13 cellular contexts compared by ENCODE assay signal in the genomic region with DNA sequence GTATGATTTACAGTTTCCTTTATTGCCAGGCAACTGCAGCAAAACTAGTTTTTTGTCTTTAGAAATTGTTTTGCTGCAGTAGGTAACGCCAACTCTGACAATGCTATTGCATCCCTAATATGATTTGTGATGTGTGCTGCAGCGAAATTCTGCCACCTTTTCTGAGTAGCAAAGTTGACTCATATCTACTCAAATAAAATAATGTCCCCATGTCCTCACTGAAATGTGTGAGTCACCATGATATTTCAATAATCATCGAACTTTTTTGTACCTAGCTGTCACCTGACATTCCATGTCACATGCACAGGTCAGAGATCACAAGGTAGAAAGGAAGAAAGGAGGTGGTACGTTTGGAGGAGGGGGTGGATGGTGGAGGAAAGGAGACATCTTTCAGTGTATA.
DNase-seq lines count a peak whose midpoint lies in the region; ATAC-seq and FAIRE-seq lines count a peak whose summit lies in the region.
"Had no signal": no experiment of that assay in that cellular context is flagged by ENCODE, and none has a peak within 500 bp of the region (broad histone marks: within the 10 kb centered on the region; RNA-seq: fewer than 3 reads in every experiment).

No MANE protein-coding gene starts in this region.

- H3K9me3 Mint-ChIP-seq in memory B cell = no peaks in the 10 kb centered on the region
- peaks cover 3 to 7% of the 10 kb centered on the region in 2 donors for H3K9me3 Mint-ChIP-seq in effector memory CD8-positive, alpha-beta T cell

- ATAC-seq in memory B cell (ENCODE audit: low read depth) = no peak
- no peak for ATAC-seq in GM21528 (IDR thresholded peaks at IDR 0.05; ENCODE audit: low FRiP score, unreplicated experiment)
- no peak for ATAC-seq in effector memory CD8-positive, alpha-beta T cell (replicated peaks)

- DNase-seq in RCC 7860 (ENCODE audit: low spot score) (peak; percentile 9), caudate nucleus (lab: John Stamatoyannopoulos, UW) (peak in 15 of 61 donors; percentile 1 to 71 (median 22)), memory B cell (ENCODE audit: low spot score in 2 of 2) (no peak), NCI-H226 (no peak)
- DNase-seq in activated T-cell treated with anti-CD3 and anti-CD28 coated beads, Interleukin-2, amount 50 U/mL, for 1 hour = no peak
- no peak for DNase-seq in effector memory CD8-positive, alpha-beta T cell
- DNase-seq: CD8-positive, alpha-beta memory T cell; DMS53; GF-D8; GM23248; H7 had no signal

- H3K4me1 Mint-ChIP-seq in memory B cell = peaks cover 5% of the 10 kb centered on the region
- no peaks in the 10 kb centered on the region for H3K4me1 Mint-ChIP-seq in effector memory CD8-positive, alpha-beta T cell (ENCODE audit: low read depth in 2 of 2)
- H3K4me1 Mint-ChIP-seq: CD8-positive, alpha-beta memory T cell had no signal

- H3K27ac ChIP-seq in caudate nucleus (ENCODE audit: low read depth, low read length) = peak overlapping the region; percentile 36
- H3K27ac ChIP-seq: BLaER1, GM23248 had no signal

- H3K36me3 Mint-ChIP-seq in memory B cell = no peaks in the 10 kb centered on the region
- no peaks in the 10 kb centered on the region for H3K36me3 Mint-ChIP-seq in effector memory CD8-positive, alpha-beta T cell (ENCODE audit: insufficient read depth)
- H3K36me3 Mint-ChIP-seq: CD8-positive, alpha-beta memory T cell had no signal

- no peak for FAIRE-seq in RCC 7860 (lab: Jason Lieb, UNC)

- peak overlapping the region; percentile 22 for H3K27ac Mint-ChIP-seq in memory B cell
- no peak overlapping the region for H3K27ac Mint-ChIP-seq in effector memory CD8-positive, alpha-beta T cell

- H3K27me3 Mint-ChIP-seq in memory B cell = no peaks in the 10 kb centered on the region
- no peaks in the 10 kb centered on the region for H3K27me3 Mint-ChIP-seq in effector memory CD8-positive, alpha-beta T cell

- H3K4me3 Mint-ChIP-seq in memory B cell = no peak overlapping the region
- no peak overlapping the region for H3K4me3 Mint-ChIP-seq in effector memory CD8-positive, alpha-beta T cell
- H3K4me3 Mint-ChIP-seq: CD8-positive, alpha-beta memory T cell had no signal
